1 cellular context compared by ENCODE assay signal in the genomic region with DNA sequence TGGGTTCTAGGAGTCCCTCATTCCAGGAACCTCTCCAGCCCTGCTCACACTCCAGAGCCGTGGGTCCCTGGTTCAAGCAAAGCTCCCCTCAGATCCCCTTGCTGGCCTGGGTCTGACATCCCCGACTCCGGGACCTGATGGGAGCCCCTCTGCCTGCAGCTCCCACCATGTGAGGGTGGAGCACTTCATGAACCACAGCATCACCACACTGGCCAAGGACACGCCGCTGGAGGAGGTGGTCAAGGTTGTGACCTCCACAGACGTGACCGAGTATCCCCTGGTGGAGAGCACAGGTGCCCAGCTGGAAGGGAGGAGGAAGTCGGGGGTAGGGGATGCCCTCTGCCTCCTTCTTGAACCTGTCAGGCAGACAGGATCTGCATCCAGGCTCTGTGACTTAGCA.
TF ChIP-seq lines count a peak whose summit lies in the region.

No MANE protein-coding gene starts in this region.

TF ChIP-seq in HepG2, 621 proteins besides CTCF, POLR2A, EP300 and RAD21:
- TF ChIP-seq ZNF546 (CRISPR knock-in tag; conservative IDR thresholded peaks at IDR 0.05) (no peak), HNF4G (IDR thresholded peaks at IDR 0.05; ENCODE audit: borderline replicate concordance, low read depth, low read length) (no peak), HNF4G (CRISPR knock-in tag; IDR thresholded peaks at IDR 0.05; ENCODE audit: borderline replicate concordance, low read depth) (no peak), EZH2 (conservative IDR thresholded peaks at IDR 0.05; ENCODE audit: low read depth, low read length) (0 out of 2 replicates have a peak, but pooled peaks have one; percentile 39), RAD51 (IDR thresholded peaks at IDR 0.05; ENCODE audit: borderline replicate concordance) (no peak), ATF7 (IDR thresholded peaks at IDR 0.05) (no peak), ATF7 (CRISPR knock-in tag; IDR thresholded peaks at IDR 0.05) (no peak)
- TF ChIP-seq, protein P1, sequence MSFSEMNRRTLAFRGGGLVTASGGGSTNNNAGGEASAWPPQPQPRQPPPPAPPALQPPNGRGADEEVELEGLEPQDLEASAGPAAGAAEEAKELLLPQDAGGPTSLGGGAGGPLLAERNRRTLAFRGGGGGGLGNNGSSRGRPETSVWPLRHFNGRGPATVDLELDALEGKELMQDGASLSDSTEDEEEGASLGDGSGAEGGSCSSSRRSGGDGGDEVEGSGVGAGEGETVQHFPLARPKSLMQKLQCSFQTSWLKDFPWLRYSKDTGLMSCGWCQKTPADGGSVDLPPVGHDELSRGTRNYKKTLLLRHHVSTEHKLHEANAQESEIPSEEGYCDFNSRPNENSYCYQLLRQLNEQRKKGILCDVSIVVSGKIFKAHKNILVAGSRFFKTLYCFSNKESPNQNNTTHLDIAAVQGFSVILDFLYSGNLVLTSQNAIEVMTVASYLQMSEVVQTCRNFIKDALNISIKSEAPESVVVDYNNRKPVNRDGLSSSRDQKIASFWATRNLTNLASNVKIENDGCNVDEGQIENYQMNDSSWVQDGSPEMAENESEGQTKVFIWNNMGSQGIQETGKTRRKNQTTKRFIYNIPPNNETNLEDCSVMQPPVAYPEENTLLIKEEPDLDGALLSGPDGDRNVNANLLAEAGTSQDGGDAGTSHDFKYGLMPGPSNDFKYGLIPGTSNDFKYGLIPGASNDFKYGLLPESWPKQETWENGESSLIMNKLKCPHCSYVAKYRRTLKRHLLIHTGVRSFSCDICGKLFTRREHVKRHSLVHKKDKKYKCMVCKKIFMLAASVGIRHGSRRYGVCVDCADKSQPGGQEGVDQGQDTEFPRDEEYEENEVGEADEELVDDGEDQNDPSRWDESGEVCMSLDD (CRISPR knock-in tag; IDR thresholded peaks at IDR 0.05; ENCODE audit: borderline replicate concordance): no peak
